ENCODE assay signal across 24 cellular contexts in the genomic region with DNA sequence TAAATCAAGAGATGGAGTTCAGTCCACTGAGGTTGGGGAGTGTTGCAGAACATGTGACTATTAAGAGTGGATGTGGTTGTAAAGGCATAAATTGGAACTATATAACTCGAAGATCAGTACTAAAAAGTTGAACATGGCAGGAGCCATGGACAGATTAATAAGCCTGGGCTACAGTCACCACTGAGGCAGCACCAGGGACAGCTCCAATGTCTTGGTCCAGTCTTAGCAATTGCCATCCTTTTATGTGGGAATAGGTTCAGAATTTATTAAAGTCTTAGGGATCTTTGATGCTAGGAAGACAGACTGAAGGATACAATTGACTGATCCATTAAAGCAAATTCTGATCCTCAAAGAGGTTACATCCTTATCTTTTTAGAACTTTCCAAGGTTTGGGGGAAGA.
DNase-seq lines count a peak whose midpoint lies in the region; ATAC-seq and TF ChIP-seq lines count a peak whose summit lies in the region.
"Had no signal": no experiment of that assay in that cellular context is flagged by ENCODE, and none has a peak within 500 bp of the region (broad histone marks: within the 10 kb centered on the region; RNA-seq: fewer than 3 reads in every experiment).

No MANE protein-coding gene starts in this region.

- peak; percentile 30 for DNase-seq in AG20443 (ENCODE audit: low spot score)
- peak; percentile 20 for DNase-seq in WTC11 (ENCODE audit: low spot score)
- no peak for DNase-seq in glutamatergic neuron
- no peak for DNase-seq in RWPE1 (ENCODE audit: low spot score)
- DNase-seq in activated gamma-delta T cell treated with Interleukin-2 at 50 U/mL for 16 hours = no peak
- DNase-seq: activated CD4-positive, alpha-beta memory T cell treated with anti-CD3 and anti-CD28 coated beads, Interleukin-2, amount 10 ng/mL, durations not matched to agents 7 days and 5 days; caudate nucleus; CD4-positive, alpha-beta memory T cell; DMS 273 treated with DMSO at 0.1 percent for 48 hours; foreskin keratinocyte; Karpas-422; lower lobe of right lung; NCI-H1092 treated with DMSO at 0.1 percent for 48 hours; NCI-H2081; NCI-H446 treated with DMSO at 0.1 percent for 48 hours; NK-92 treated with Interleukin-12 subunit alpha and Interleukin-12 subunit beta, amount 100 ng/mL, for 24 hours; stimulated activated CD4-positive, alpha-beta T cell treated with anti-CD3 and anti-CD28 coated beads, Interleukin-4, amount 100 ng/mL, for 1 hour; stimulated activated naive CD4-positive, alpha-beta T cell treated with Interleukin-2 at 50 U/mL for 16 hours had no signal

- no peak overlapping the region for H3K9ac ChIP-seq in liver (ENCODE audit: low read depth in 1 of 2, low read length in 2 of 2)

- no peaks in the 10 kb centered on the region; the same call in 1 of the 2 replicates for H3K27me3 Mint-ChIP-seq in WTC11 (ENCODE audit: low read depth)
- H3K27me3 Mint-ChIP-seq in glutamatergic neuron (ENCODE audit: unreplicated experiment) = no peaks in the 10 kb centered on the region
- H3K27me3 Mint-ChIP-seq: activated CD4-positive, alpha-beta memory T cell treated with anti-CD3 and anti-CD28 coated beads, Interleukin-2, amount 10 ng/mL, durations not matched to agents 7 days and 5 days had no signal

- H3K36me3 Mint-ChIP-seq in WTC11 (no peaks in the 10 kb centered on the region), glutamatergic neuron (ENCODE audit: unreplicated experiment) (no peaks in the 10 kb centered on the region)
- H3K36me3 Mint-ChIP-seq: CD4-positive, alpha-beta memory T cell had no signal

- no peaks in the 10 kb centered on the region for H3K36me3 ChIP-seq in HEK293 (ENCODE audit: control insufficient read depth in 2 of 2, insufficient read depth in 1 of 2, low read length in 2 of 2)
- H3K36me3 ChIP-seq in liver (ENCODE audit: control insufficient read depth in 4 of 4, insufficient read depth in 3 of 4, low read depth in 1 of 4, low read length in 3 of 4) = no peaks in the 10 kb centered on the region
- H3K36me3 ChIP-seq: lower lobe of right lung, tibial nerve had no signal

- POLR2A ChIA-PET in HEK293 (lab: Yijun Ruan, JAX) = no interaction called here
- POLR2A ChIA-PET in WTC11 (lab: Charles Lee) = no interaction called here
- POLR2A ChIA-PET in RWPE1 (lab: Yijun Ruan, JAX; ENCODE audit: low non-redundant PET) = no interaction called here

- ATAC-seq in WTC11 = no peak
- ATAC-seq in HG02938 (IDR thresholded peaks at IDR 0.05; ENCODE audit: unreplicated experiment) = no peak
- ATAC-seq: activated CD4-positive, CD25-positive, alpha-beta regulatory T cell treated with anti-CD3 and anti-CD28 coated beads, Interleukin-2, amount 50 U/mL, for 24 hours; foreskin keratinocyte; lower lobe of right lung had no signal

- 33% methylated on average over 1 of the region's 1 CpG for WGBS in liver

- H3K9me3 Mint-ChIP-seq in WTC11 (peaks cover 12% of the 10 kb centered on the region), glutamatergic neuron (ENCODE audit: unreplicated experiment) (no peaks in the 10 kb centered on the region)
- H3K9me3 Mint-ChIP-seq: activated CD4-positive, alpha-beta memory T cell treated with anti-CD3 and anti-CD28 coated beads, Interleukin-2, amount 10 ng/mL, durations not matched to agents 7 days and 5 days had no signal

- TF ChIP-seq RAD21 in liver (IDR thresholded peaks at IDR 0.05) = no peak

- no peaks in the 10 kb centered on the region for H3K4me1 ChIP-seq in HEK293 (ENCODE audit: control insufficient read depth, insufficient read depth, low read length)
- no peaks in the 10 kb centered on the region for H3K4me1 ChIP-seq in liver (ENCODE audit: control insufficient read depth in 4 of 4, insufficient read depth in 4 of 4, low read length in 3 of 4)
- H3K4me1 ChIP-seq: foreskin keratinocyte, lower lobe of right lung, tibial nerve had no signal

- H3K27ac ChIP-seq in HEK293 (ENCODE audit: extremely low read depth, low read depth, low read length) (no peak overlapping the region), liver (ENCODE audit: low read depth in 1 of 2, low read length in 2 of 2) (no peak overlapping the region), RWPE1 (no peak overlapping the region)
- H3K27ac ChIP-seq: epithelial cell of prostate, foreskin keratinocyte, lower lobe of right lung, tibial nerve had no signal

- peaks cover 0 to 3% (median under 1%) of the 10 kb centered on the region in 4 donors for H3K27me3 ChIP-seq in liver (ENCODE audit: control insufficient read depth in 4 of 4, insufficient read depth in 4 of 4, low read length in 3 of 4)
- H3K27me3 ChIP-seq: foreskin keratinocyte, tibial nerve had no signal

- H3K9me3 ChIP-seq in HEK293 (ENCODE audit: control insufficient read depth, insufficient read depth, low read depth, low read length) (no peaks in the 10 kb centered on the region), liver (ENCODE audit: control insufficient read depth in 4 of 4, low read length in 3 of 4) (no peaks in the 10 kb centered on the region)
- H3K9me3 ChIP-seq: lower lobe of right lung, tibial nerve had no signal

- no peak overlapping the region for H3K27ac Mint-ChIP-seq in WTC11
- no peak overlapping the region for H3K27ac Mint-ChIP-seq in glutamatergic neuron (ENCODE audit: unreplicated experiment)
- H3K27ac Mint-ChIP-seq: activated CD4-positive, alpha-beta memory T cell treated with anti-CD3 and anti-CD28 coated beads, Interleukin-2, amount 10 ng/mL, durations not matched to agents 7 days and 5 days; CD4-positive, alpha-beta memory T cell had no signal

- H3K4me1 Mint-ChIP-seq in WTC11 (no peaks in the 10 kb centered on the region), glutamatergic neuron (ENCODE audit: low read depth, unreplicated experiment) (no peaks in the 10 kb centered on the region)
- H3K4me1 Mint-ChIP-seq: activated CD4-positive, alpha-beta memory T cell treated with anti-CD3 and anti-CD28 coated beads, Interleukin-2, amount 10 ng/mL, durations not matched to agents 7 days and 5 days; CD4-positive, alpha-beta memory T cell had no signal

- CTCF ChIA-PET in HEK293 (lab: Yijun Ruan, JAX) = interaction anchor here (1.0 kb wide), 1 partner anchor 158 kb away, joined by 3 read pairs; no protein-coding TSS in a partner anchor
- CTCF ChIA-PET in WTC11 (lab: Charles Lee) = interaction anchor here (1.1 kb wide), 1 partner anchor 13 kb away, joined by 3 read pairs; no protein-coding TSS in a partner anchor
- CTCF ChIA-PET in RWPE1 (lab: Yijun Ruan, JAX) = no interaction called here

- H3K4me3 Mint-ChIP-seq in WTC11 (no peak overlapping the region), glutamatergic neuron (ENCODE audit: unreplicated experiment) (no peak overlapping the region)
- H3K4me3 Mint-ChIP-seq: activated CD4-positive, alpha-beta memory T cell treated with anti-CD3 and anti-CD28 coated beads, Interleukin-2, amount 10 ng/mL, durations not matched to agents 7 days and 5 days; CD4-positive, alpha-beta memory T cell had no signal

- no peak for TF ChIP-seq CTCF in HEK293 (tag by site-specific recombination; IDR thresholded peaks at IDR 0.05)
- TF ChIP-seq CTCF in WTC11 (IDR thresholded peaks at IDR 0.05) = no peak
- TF ChIP-seq CTCF in liver (IDR thresholded peaks at IDR 0.05; ENCODE audit: low read depth, low read length, missing input control) = no peak
- TF ChIP-seq CTCF in glutamatergic neuron (IDR thresholded peaks at IDR 0.05; ENCODE audit: partially characterized antibody, unreplicated experiment) = no peak
- no peak for TF ChIP-seq CTCF in RWPE1 (conservative IDR thresholded peaks at IDR 0.05; ENCODE audit: low read depth)

- H3K4me3 ChIP-seq in HEK293 (ENCODE audit: low read depth, low read length) (no peak overlapping the region), liver (ENCODE audit: low read depth in 1 of 3, low read length in 3 of 3) (no peak overlapping the region)
- H3K4me3 ChIP-seq: lower lobe of right lung, tibial nerve had no signal

TF ChIP-seq in HEK293, 187 proteins besides CTCF, POLR2A, EP300 and RAD21 (continues in another document):
- TF ChIP-seq ZNF157 (tag by site-specific recombination; IDR thresholded peaks at IDR 0.05) (no peak), ZNF335 (tag by site-specific recombination; conservative IDR thresholded peaks at IDR 0.05) (no peak)

TF ChIP-seq in WTC11, 78 proteins besides CTCF, POLR2A, EP300 and RAD21:
- TF ChIP-seq MYBL2 (CRISPR knock-in tag; IDR thresholded peaks at IDR 0.05) = no peak

TF ChIP-seq in liver, 16 proteins besides CTCF, POLR2A, EP300 and RAD21:
- TF ChIP-seq GABPA (IDR thresholded peaks at IDR 0.05 in 1 of 2, conservative IDR thresholded peaks at IDR 0.05 in 1 of 2) (no peak), FOXA1 (IDR thresholded peaks at IDR 0.05) (no peak), NR2F2 (IDR thresholded peaks at IDR 0.05) (no peak), JUND (IDR thresholded peaks at IDR 0.05) (no peak), EGR1 (IDR thresholded peaks at IDR 0.05; ENCODE audit: low read depth in 2 of 2) (no peak)
- TF ChIP-seq, protein P1, sequence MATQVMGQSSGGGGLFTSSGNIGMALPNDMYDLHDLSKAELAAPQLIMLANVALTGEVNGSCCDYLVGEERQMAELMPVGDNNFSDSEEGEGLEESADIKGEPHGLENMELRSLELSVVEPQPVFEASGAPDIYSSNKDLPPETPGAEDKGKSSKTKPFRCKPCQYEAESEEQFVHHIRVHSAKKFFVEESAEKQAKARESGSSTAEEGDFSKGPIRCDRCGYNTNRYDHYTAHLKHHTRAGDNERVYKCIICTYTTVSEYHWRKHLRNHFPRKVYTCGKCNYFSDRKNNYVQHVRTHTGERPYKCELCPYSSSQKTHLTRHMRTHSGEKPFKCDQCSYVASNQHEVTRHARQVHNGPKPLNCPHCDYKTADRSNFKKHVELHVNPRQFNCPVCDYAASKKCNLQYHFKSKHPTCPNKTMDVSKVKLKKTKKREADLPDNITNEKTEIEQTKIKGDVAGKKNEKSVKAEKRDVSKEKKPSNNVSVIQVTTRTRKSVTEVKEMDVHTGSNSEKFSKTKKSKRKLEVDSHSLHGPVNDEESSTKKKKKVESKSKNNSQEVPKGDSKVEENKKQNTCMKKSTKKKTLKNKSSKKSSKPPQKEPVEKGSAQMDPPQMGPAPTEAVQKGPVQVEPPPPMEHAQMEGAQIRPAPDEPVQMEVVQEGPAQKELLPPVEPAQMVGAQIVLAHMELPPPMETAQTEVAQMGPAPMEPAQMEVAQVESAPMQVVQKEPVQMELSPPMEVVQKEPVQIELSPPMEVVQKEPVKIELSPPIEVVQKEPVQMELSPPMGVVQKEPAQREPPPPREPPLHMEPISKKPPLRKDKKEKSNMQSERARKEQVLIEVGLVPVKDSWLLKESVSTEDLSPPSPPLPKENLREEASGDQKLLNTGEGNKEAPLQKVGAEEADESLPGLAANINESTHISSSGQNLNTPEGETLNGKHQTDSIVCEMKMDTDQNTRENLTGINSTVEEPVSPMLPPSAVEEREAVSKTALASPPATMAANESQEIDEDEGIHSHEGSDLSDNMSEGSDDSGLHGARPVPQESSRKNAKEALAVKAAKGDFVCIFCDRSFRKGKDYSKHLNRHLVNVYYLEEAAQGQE (IDR thresholded peaks at IDR 0.05) = peak; percentile 58

Comparison
In these comparisons a context has a peak if more than half of its experiments do, and no peak if none do; other contexts are left out.
1. DNase-seq: peak in AG20443 (single experiment) and WTC11 (single experiment); none in glutamatergic neuron (single experiment), RWPE1 (single experiment) and activated gamma-delta T cell treated with Interleukin-2 at 50 U/mL for 16 hours (single experiment).